In genomic region chr17:68057531-68057952, GRCh38 we compare ENCODE assay signal across 8 cellular contexts. TPM values are rescaled to one million over a fixed set of nuclear protein-coding genes. Genes with fewer than 3 reads are reported as not detected.
DNase-seq lines count a peak whose midpoint lies in the region; ATAC-seq and TF ChIP-seq lines count a peak whose summit lies in the region.

No MANE protein-coding gene starts in this region.

- H3K36me3 Mint-ChIP-seq in naive B cell: no peaks in the 10 kb centered on the region

- no peaks in the 10 kb centered on the region for H3K9me3 ChIP-seq in adrenal gland (replicated peaks in 1 of 3)

- peak; percentile 56 to 88 for ATAC-seq in naive B cell (ENCODE audit: low read depth in 2 of 2)
- ATAC-seq in GM19397 (IDR thresholded peaks at IDR 0.05; ENCODE audit: unreplicated experiment): no peak
- ATAC-seq in GM18519 (IDR thresholded peaks at IDR 0.05; ENCODE audit: low FRiP score, unreplicated experiment): no peak

- H3K4me3 Mint-ChIP-seq in naive B cell: peak overlapping the region in 1 of 8 donors; percentile 10

- peak; percentile 58 for DNase-seq in SIG-M5 treated with dmso at 0.1 percent for 504 hours (lab: John Stamatoyannopoulos, UW; ENCODE audit: unreplicated experiment)
- no peak for DNase-seq in SIG-M5 (lab: John Stamatoyannopoulos, UW)
- DNase-seq in RPMI7951 (ENCODE audit: low read depth): peak; percentile 30
- peak in 5 of 7 donors; percentile 27 to 71 (median 40) for DNase-seq in adrenal gland
- DNase-seq in naive B cell: peak; percentile 23
- DNase-seq in GM19238 (ENCODE audit: insufficient read length, low spot score): no peak

- TF ChIP-seq CTCF in adrenal gland (IDR thresholded peaks at IDR 0.05): peak; percentile 27 to 59 (median 47)

- H3K27me3 Mint-ChIP-seq in naive B cell: peaks cover 0 to 6% (median 0%) of the 10 kb centered on the region in 3 donors

- H3K27ac ChIP-seq in adrenal gland: no peak overlapping the region

- H3K4me3 ChIP-seq in adrenal gland: no peak overlapping the region

- peaks cover 0 to 8% (median 0%) of the 10 kb centered on the region in 3 donors for H3K4me1 Mint-ChIP-seq in naive B cell

- 36 to 42% (median 37%) methylated on average over 4 of the region's 4 CpGs for WGBS in adrenal gland, 4 donors

- intact Hi-C loops in adrenal gland (cut with DNase I): loop anchor here in 1 of 2 donors (5.0 kb wide), 1 partner anchor 140 kb away; no protein-coding TSS in a partner anchor

- H3K27me3 ChIP-seq in adrenal gland: no peaks in the 10 kb centered on the region

- no peak for TF ChIP-seq POLR2A in adrenal gland (IDR thresholded peaks at IDR 0.05)

- no peaks in the 10 kb centered on the region for H3K9me3 Mint-ChIP-seq in naive B cell

- H3K36me3 ChIP-seq in adrenal gland (replicated peaks in 1 of 2): no peaks in the 10 kb centered on the region

- H3K27ac Mint-ChIP-seq in naive B cell: no peak overlapping the region

- peaks cover 0 to 7% of the 10 kb centered on the region in 2 donors for H3K4me1 ChIP-seq in adrenal gland (replicated peaks in 1 of 2)

RNA-seq across cellular contexts. Expression of gene KPNA2, which starts 22.0 kb away (rescaled TPM):
- 360 and 422 TPM in 2 replicates for total RNA-seq in RPMI7951 (2014; rRNA removed; shearing (Covaris generic))
- total RNA-seq in adrenal gland: 10 to 100 TPM; 12.2 to 31.7 (median 22.8) TPM
- polyA plus RNA-seq in adrenal gland (10 to 100 TPM in 1 of 3 donors, 1 to 10 TPM in 2; 5.1 to 38.7 (median 8.5) TPM), naive B cell (ENCODE audit: low read depth in 6 of 6) (10 to 100 TPM; 24.2 to 59.9 (median 30.2) TPM)

Comparison
In these comparisons a context has a peak if more than half of its experiments do, and no peak if none do; other contexts are left out.
1. DNase-seq: peak in SIG-M5 treated with dmso at 0.1 percent for 504 hours (single experiment), RPMI7951 (single experiment), adrenal gland (5 of 7) and naive B cell (single experiment); none in SIG-M5 (single experiment) and GM19238 (single experiment).
2. ATAC-seq: peak in naive B cell (2 of 2); none in GM19397 (single experiment) and GM18519 (single experiment).
3. RNA of gene KPNA2, which starts 22.0 kb away (total RNA-seq): 360 to 422 TPM in RPMI7951; 12.2 to 31.7 TPM in adrenal gland; every median in the first group is over 10 times any median in the second.